Comparison of ENCODE assay signal across 26 cellular contexts in genomic region chr6:3731700-3732099, GRCh38.
DNase-seq lines count a peak whose midpoint lies in the region; ATAC-seq, FAIRE-seq and TF ChIP-seq lines count a peak whose summit lies in the region.
"Had no signal": no experiment of that assay in that cellular context is flagged by ENCODE, and none has a peak within 500 bp of the region (broad histone marks: within the 10 kb centered on the region; RNA-seq: fewer than 3 reads in every experiment).

No MANE protein-coding gene starts in this region.

- in situ Hi-C loops in brain microvascular endothelial cell (cut with HindIII; ENCODE audit: low pct_ligation_motif_present, low sequenced_read_pairs), result no loop called here

- no peak for TF ChIP-seq CTCF in brain microvascular endothelial cell (IDR thresholded peaks at IDR 0.05; ENCODE audit: low read depth, low read length, missing control alignments)

- DNase-seq in NCI-H2029 (lab: John Stamatoyannopoulos, UW), result peak; percentile 51
- peak; percentile 41 for DNase-seq in NCI-H69 (lab: John Stamatoyannopoulos, UW)
- no peak for DNase-seq in brain microvascular endothelial cell
- peak; percentile 20 for DNase-seq in putamen (ENCODE audit: low spot score)
- no peak for DNase-seq in effector CD8-positive, alpha-beta T cell (lab: John Stamatoyannopoulos, UW)
- DNase-seq in urothelium cell line (ENCODE audit: low spot score), result no peak
- DNase-seq: activated CD4-positive, alpha-beta T cell treated with anti-CD3 and anti-CD28 coated beads for 48 hours; activated naive CD4-positive, alpha-beta T cell treated with anti-CD3 and anti-CD28 coated beads, Interleukin-2, amount 10 ng/mL, durations not matched to agents 7 days and 5 days; activated T-cell treated with anti-CD3 and anti-CD28 coated beads, Interleukin-2, amount 50 U/mL, for 48 hours; AML-193; CD8-positive, alpha-beta T cell; central memory CD4-positive, alpha-beta T cell; DMS53; erythroblast; GDM1; mucosa of descending colon; NCI-H82; SJCRH30; stimulated activated CD4-positive, alpha-beta T cell treated with anti-CD3 and anti-CD28 coated beads, Interleukin-4, amount 100 ng/mL, for 1 hour; stimulated activated naive CD4-positive, alpha-beta T cell had no signal

- H3K27ac ChIP-seq in brain microvascular endothelial cell, result peak overlapping the region; percentile 53
- H3K27ac ChIP-seq: foreskin keratinocyte, SJCRH30 had no signal

- peaks cover 65% of the 10 kb centered on the region for H3K36me3 ChIP-seq in brain microvascular endothelial cell (replicated peaks)

- no peak overlapping the region for H3K4me3 ChIP-seq in brain microvascular endothelial cell (ENCODE audit: low read depth, low read length)
- H3K4me3 ChIP-seq: mucosa of descending colon, SJCRH30, smooth muscle cell, thyroid gland had no signal

- FAIRE-seq in urothelium cell line (lab: Jason Lieb, UNC), result no peak
- FAIRE-seq: H54, islet of Langerhans had no signal

- H3K27me3 ChIP-seq in brain microvascular endothelial cell (replicated peaks), result no peaks in the 10 kb centered on the region
- H3K27me3 ChIP-seq: foreskin keratinocyte, SJCRH30, thyroid gland had no signal

- ATAC-seq in HG02981 (IDR thresholded peaks at IDR 0.05; ENCODE audit: unreplicated experiment), result no peak

Comparison
In these comparisons a context has a peak if more than half of its experiments do, and no peak if none do; other contexts are left out.
1. DNase-seq: peak in NCI-H2029 (single experiment), NCI-H69 (single experiment) and putamen (single experiment); none in brain microvascular endothelial cell (single experiment), effector CD8-positive, alpha-beta T cell (single experiment) and urothelium cell line (single experiment).